In genomic region chr7:153076289-153076688, GRCh38 we compare ENCODE assay signal across 2 cellular contexts.
DNase-seq lines count a peak whose midpoint lies in the region; ATAC-seq, FAIRE-seq and TF ChIP-seq lines count a peak whose summit lies in the region.
"Not testable (repeated sequence)": the region's sequence is repeated elsewhere in the genome, so short reads cannot be mapped to it uniquely, and the experiment has no call there.

No MANE protein-coding gene starts in this region.

- peaks cover 0 to 17% of the 10 kb centered on the region in 2 experiments; a peak in 4 of 5 replicates for H3K27me3 ChIP-seq in K562 (ENCODE audit: control insufficient read depth in 2 of 2, insufficient read depth in 2 of 2, low read length in 2 of 2)

- H4K20me1 ChIP-seq in K562 (replicated peaks; ENCODE audit: control insufficient read depth, insufficient read depth, low read length) = not testable (repeated sequence)

- not testable (repeated sequence) for ATAC-seq in K562

- H3K9me3 ChIP-seq in HEK293 (ENCODE audit: control insufficient read depth, insufficient read depth, low read depth, low read length); K562 (replicated peaks; ENCODE audit: control insufficient read depth, insufficient read depth, low read depth, low read length): not testable (repeated sequence)

- DNase-seq in K562 (ENCODE audit: extremely low read depth in 1 of 4, low spot score in 3 of 4) = not testable (repeated sequence)

- not testable (repeated sequence) for BruUV-seq in K562 (replicated peaks; lab: Mats Ljungman, UMichigan)

- TF ChIP-seq CTCF in HEK293 (tag by site-specific recombination; IDR thresholded peaks at IDR 0.05); K562 (IDR thresholded peaks at IDR 0.05 in 2 of 3, conservative IDR thresholded peaks at IDR 0.05 in 1 of 3; ENCODE audit: insufficient read depth in 2 of 3, low read depth in 1 of 3, low read length in 3 of 3): not testable (repeated sequence)

- WGBS in K562 (ENCODE audit: insufficient coverage, low coverage, missing lambda C conversion rate) = 0% methylated on average over 2 of the region's 2 CpGs

- not testable (repeated sequence) for H2AFZ ChIP-seq in K562 (ENCODE audit: low read depth, low read length)

- not testable (repeated sequence) for TF ChIP-seq RAD21 in K562 (CRISPR knock-in tag; conservative IDR thresholded peaks at IDR 0.05 in 1 of 2, IDR thresholded peaks at IDR 0.05 in 1 of 2)

- H3K4me2 ChIP-seq in K562 (ENCODE audit: insufficient read depth, low read length) = not testable (repeated sequence)

- H3K79me2 ChIP-seq in K562 (ENCODE audit: control insufficient read depth, insufficient read depth, low read length) = not testable (repeated sequence)

- H3K36me3 ChIP-seq in HEK293 (ENCODE audit: control insufficient read depth in 2 of 2, insufficient read depth in 1 of 2, low read length in 2 of 2); K562 (ENCODE audit: control insufficient read depth, insufficient read depth, low read length): not testable (repeated sequence)

- FAIRE-seq in K562 (lab: Jason Lieb, UNC) = not testable (repeated sequence)

- H3K27ac ChIP-seq in HEK293 (ENCODE audit: extremely low read depth, low read depth, low read length); K562 (ENCODE audit: extremely low read depth, low read depth, low read length): not testable (repeated sequence)

- H3K9me1 ChIP-seq in K562 (ENCODE audit: control insufficient read depth, insufficient read depth, low read length) = not testable (repeated sequence)

- H3K4me3 ChIP-seq in HEK293 (ENCODE audit: low read depth, low read length); K562: not testable (repeated sequence)

- H3K9ac ChIP-seq in K562 (ENCODE audit: insufficient read depth in 1 of 2, low read depth in 2 of 2, low read length in 2 of 2) = not testable (repeated sequence)

- not testable (repeated sequence) for H3K4me1 ChIP-seq in HEK293 (ENCODE audit: control insufficient read depth, insufficient read depth, low read length); K562 (replicated peaks in 1 of 2; ENCODE audit: control insufficient read depth in 2 of 2, insufficient read depth in 2 of 2, low read length in 2 of 2)

- TF ChIP-seq EP300 in K562 (IDR thresholded peaks at IDR 0.05; ENCODE audit: low read length) = not testable (repeated sequence)

- in situ Hi-C loops in K562 (cut with MboI) = not testable (repeated sequence)

- intact Hi-C loops in K562 (cut with micrococcal nuclease) = not testable (repeated sequence)

- TF ChIP-seq POLR2A in K562 (conservative IDR thresholded peaks at IDR 0.05) = not testable (repeated sequence)

- CTCF ChIA-PET in HEK293 (lab: Yijun Ruan, JAX); K562 (lab: Yijun Ruan, JAX; ENCODE audit: low intra/inter-chr PET ratio): not testable (repeated sequence)

- POLR2A ChIA-PET in HEK293 (lab: Yijun Ruan, JAX); K562 (lab: Yijun Ruan, JAX): not testable (repeated sequence)

TF ChIP-seq in HEK293, 187 proteins besides CTCF, POLR2A, EP300 and RAD21:
- peak; percentile 80 for TF ChIP-seq ZNF146 (tag by site-specific recombination; IDR thresholded peaks at IDR 0.05)

TF ChIP-seq in K562, 482 proteins besides CTCF, POLR2A, EP300 and RAD21:
- TF ChIP-seq ZNF146 (CRISPR knock-in tag; IDR thresholded peaks at IDR 0.05; ENCODE audit: unreplicated experiment) = peak; percentile 64
